Comparison of ENCODE assay signal across 12 cellular contexts in the genomic region with DNA sequence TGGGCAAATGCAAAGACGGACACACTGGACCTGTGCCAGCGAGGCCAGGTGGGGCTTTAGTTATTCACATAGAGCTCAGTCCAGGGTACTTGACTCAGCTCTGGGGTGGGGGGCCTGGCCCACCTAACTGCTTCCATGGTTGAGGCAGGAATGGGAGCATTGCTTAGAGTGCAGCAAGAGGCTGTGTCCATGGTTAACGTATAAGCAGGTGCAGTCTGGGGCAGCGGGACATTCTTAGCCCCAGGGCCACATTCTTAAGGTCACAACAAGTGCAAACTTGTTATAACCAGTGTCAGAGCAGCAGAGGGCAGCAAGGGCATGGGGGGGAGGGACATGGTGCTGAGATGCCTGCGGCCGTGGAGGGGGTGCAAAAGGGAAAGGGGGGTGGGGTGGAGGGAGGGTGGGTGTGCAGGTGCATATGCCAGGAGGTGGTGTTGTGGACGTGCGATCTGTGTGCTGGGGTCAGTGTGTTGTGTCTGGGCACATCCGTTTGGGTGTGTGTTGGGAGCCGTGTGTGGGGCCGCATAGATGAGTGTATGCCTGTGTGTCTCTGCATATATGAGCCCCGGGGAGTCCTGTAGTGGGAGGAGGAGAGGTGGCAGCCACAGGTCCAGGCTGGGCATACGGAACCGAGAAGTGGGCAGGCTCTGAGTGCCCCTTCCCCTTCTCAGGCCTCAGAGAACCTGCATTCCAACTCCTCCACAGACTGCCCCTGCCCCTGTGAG. TPM values are rescaled to one million over a fixed set of nuclear protein-coding genes. Genes with fewer than 3 reads are reported as not detected.
DNase-seq lines count a peak whose midpoint lies in the region; TF ChIP-seq lines count a peak whose summit lies in the region.
"Had no signal": no experiment of that assay in that cellular context is flagged by ENCODE, and none has a peak within 500 bp of the region (broad histone marks: within the 10 kb centered on the region; RNA-seq: fewer than 3 reads in every experiment).

No MANE protein-coding gene starts in this region.

- DNase-seq in GM10266 (ENCODE audit: extremely low spot score) (no peak), SK-MEL-5 (ENCODE audit: low read depth, low spot score) (peak; percentile 40), kidney tubule cell (ENCODE audit: low spot score) (peak; percentile 16), OCI-M2 (lab: John Stamatoyannopoulos, UW; ENCODE audit: unreplicated experiment) (no peak), vagina (ENCODE audit: extremely low spot score in 2 of 2) (no peak)
- no peak for DNase-seq in effector CD4-positive, alpha-beta T cell
- DNase-seq: activated B cell treated with CpG ODN at 0.5 μM for 24 hours; activated T-cell treated with anti-CD3 and anti-CD28 coated beads, Interleukin-2, amount 50 U/mL, for 4 hours; AML-193; NCI-H510A had no signal

- in situ Hi-C loops in SK-MEL-5 (cut with HindIII; ENCODE audit: low pct_unique_long_range_greater_than_20kb, low sequenced_read_pairs): no loop called here

- TF ChIP-seq POLR2A in vagina (IDR thresholded peaks at IDR 0.05): no peak

- H3K4me1 ChIP-seq in vagina: no peaks in the 10 kb centered on the region

- intact Hi-C loops in vagina (cut with DNase I): no loop called here

- TF ChIP-seq CTCF in GM10266 (IDR thresholded peaks at IDR 0.05; ENCODE audit: control insufficient read depth, insufficient read depth, low read depth, missing control alignments): peak; percentile 27
- no peak for TF ChIP-seq CTCF in vagina (IDR thresholded peaks at IDR 0.05)

- no peak overlapping the region for H3K27ac ChIP-seq in vagina
- H3K27ac ChIP-seq: epithelial cell of prostate had no signal

- H3K27me3 ChIP-seq in vagina: no peaks in the 10 kb centered on the region

- H3K4me3 ChIP-seq in vagina: no peak overlapping the region

- H3K36me3 ChIP-seq in vagina: no peaks in the 10 kb centered on the region

- no peaks in the 10 kb centered on the region for H3K9me3 ChIP-seq in vagina

RNA-seq across cellular contexts. Expression of a gene that starts 8.4 kb away (rescaled TPM):
- 0.11 and 0.26 TPM in 2 replicates for total RNA-seq in SK-MEL-5 (2014; rRNA removed; shearing (Covaris generic))
- 0.25 and 0.87 TPM in 2 replicates for polyA plus RNA-seq in SK-MEL-5 (2015; cell fraction: cytosol; rRNA removed)
- polyA plus RNA-seq in SK-MEL-5 (2015; cell fraction: nucleus; rRNA removed): 0.78 and 7.7 TPM in 2 replicates
- total RNA-seq in vagina: not detected
- total RNA-seq: activated B cell treated with CpG ODN at 0.5 μM for 24 hours had no signal

RNA-seq across cellular contexts. Expression of a gene that starts 19.8 kb away (rescaled TPM):
- total RNA-seq in SK-MEL-5 (2014; rRNA removed; shearing (Covaris generic)): not detected in 2 replicates
- polyA plus RNA-seq in SK-MEL-5 (2015; cell fraction: cytosol; rRNA removed): not detected in 2 replicates
- not detected in 2 replicates for polyA plus RNA-seq in SK-MEL-5 (2015; cell fraction: nucleus; rRNA removed)
- not detected for total RNA-seq in vagina
- total RNA-seq: activated B cell treated with CpG ODN at 0.5 μM for 24 hours; activated T-cell treated with anti-CD3 and anti-CD28 coated beads, Interleukin-2, amount 50 U/mL, for 4 hours; skeletal muscle tissue had no signal

RNA-seq across cellular contexts. Expression of a gene that starts 29.7 kb away (rescaled TPM):
- 6.3 and 6.4 TPM in 2 replicates for total RNA-seq in SK-MEL-5 (2014; rRNA removed; shearing (Covaris generic))
- 4.9 and 5.1 TPM in 2 replicates for polyA plus RNA-seq in SK-MEL-5 (2015; cell fraction: cytosol; rRNA removed)
- polyA plus RNA-seq in SK-MEL-5 (2015; cell fraction: nucleus; rRNA removed): 11.1 and 13.3 TPM in 2 replicates
- 2.7 TPM for total RNA-seq in vagina

RNA-seq across cellular contexts. Expression of a gene that starts 36.9 kb away (rescaled TPM):
- 142 and 146 TPM in 2 replicates for total RNA-seq in SK-MEL-5 (2014; rRNA removed; shearing (Covaris generic))
- 259 and 274 TPM in 2 replicates for polyA plus RNA-seq in SK-MEL-5 (2015; cell fraction: cytosol; rRNA removed)
- 74.6 and 95.1 TPM in 2 replicates for polyA plus RNA-seq in SK-MEL-5 (2015; cell fraction: nucleus; rRNA removed)
- 21.6 TPM for total RNA-seq in vagina

RNA-seq across cellular contexts. Expression of a gene that starts 54.0 kb away (rescaled TPM):
- not detected in 2 replicates for total RNA-seq in SK-MEL-5 (2014; rRNA removed; shearing (Covaris generic))
- polyA plus RNA-seq in SK-MEL-5 (2015; cell fraction: cytosol; rRNA removed): not detected in 2 replicates
- polyA plus RNA-seq in SK-MEL-5 (2015; cell fraction: nucleus; rRNA removed): not detected in 2 replicates
- 11.0 TPM for total RNA-seq in vagina
- total RNA-seq: activated B cell treated with CpG ODN at 0.5 μM for 24 hours; activated T-cell treated with anti-CD3 and anti-CD28 coated beads, Interleukin-2, amount 50 U/mL, for 4 hours had no signal

Comparison
In these comparisons a context has a peak if more than half of its experiments do, and no peak if none do; other contexts are left out.
1. DNase-seq: peak in SK-MEL-5 (single experiment) and kidney tubule cell (single experiment); none in GM10266 (single experiment), effector CD4-positive, alpha-beta T cell (single experiment), OCI-M2 (single experiment) and vagina (0 of 2).